Comparison of ENCODE assay signal across 8 cellular contexts in genomic region chr6:116280161-116280959, GRCh38. TPM values are rescaled to one million over a fixed set of nuclear protein-coding genes. Genes with fewer than 3 reads are reported as not detected.
A peak's percentile ranks its signal among the peaks of the same experiment; 100 is the strongest.
DNase-seq lines count a peak whose midpoint lies in the region; ATAC-seq and TF ChIP-seq lines count a peak whose summit lies in the region.

No MANE protein-coding gene starts in this region.

- H3K27ac ChIP-seq in BLaER1, result peak overlapping the region; percentile 97
- peak overlapping the region; percentile 95 for H3K27ac ChIP-seq in smooth muscle cell (ENCODE audit: low read depth)

- intact Hi-C loops in activated T-helper 1 cell treated with anti-CD3 and anti-CD28 coated beads, Interleukin-12 subunit alpha, Interleukin-12 subunit beta, Interleukin-2, Interleukin-4 antibody, amounts not matched to agents 30 ng/mL and 10 ng/mL and 1 ng/mL, durations not matched to agents 14 hours and 24 hours and 36 hours (cut with micrococcal nuclease), result loop anchor here (1.0 to 10.0 kb wide), 4 partner anchors 182 to 1394 kb away; partner anchors contain the start of genes NUS1, RWDD1 and ZUP1
- intact Hi-C loops in left colon (cut with DNase I, micrococcal nuclease), result loop anchor here in 1 of 2 donors (10.0 kb wide), 1 partner anchor 84 kb away; no protein-coding TSS in a partner anchor

- H3K4me2 ChIP-seq in BLaER1 (peak overlapping the region; percentile 95), smooth muscle cell (peak overlapping the region; percentile 85)

- peaks cover 47% of the 10 kb centered on the region for H3K4me1 Mint-ChIP-seq in activated T-helper 1 cell treated with anti-CD3 and anti-CD28 coated beads, Interleukin-12 subunit alpha, Interleukin-12 subunit beta, Interleukin-2, Interleukin-4 antibody, amounts not matched to agents 30 ng/mL and 10 ng/mL and 1 ng/mL, durations not matched to agents 14 hours and 24 hours and 36 hours (ENCODE audit: low read depth)

- peaks cover 30% of the 10 kb centered on the region for H3K36me3 Mint-ChIP-seq in activated T-helper 1 cell treated with anti-CD3 and anti-CD28 coated beads, Interleukin-12 subunit alpha, Interleukin-12 subunit beta, Interleukin-2, Interleukin-4 antibody, amounts not matched to agents 30 ng/mL and 10 ng/mL and 1 ng/mL, durations not matched to agents 14 hours and 24 hours and 36 hours (ENCODE audit: low read depth)

- H3K36me3 ChIP-seq in BLaER1 (peaks cover 13% of the 10 kb centered on the region), smooth muscle cell (ENCODE audit: low read depth) (no peaks in the 10 kb centered on the region)

- H3K9me3 ChIP-seq in BLaER1, result no peaks in the 10 kb centered on the region; the same call in 1 of the 2 replicates
- no peaks in the 10 kb centered on the region for H3K9me3 ChIP-seq in smooth muscle cell (replicated peaks; ENCODE audit: low read depth)

- H3F3A ChIP-seq in smooth muscle cell (ENCODE audit: low read depth), result no peaks in the 10 kb centered on the region

- no peak for TF ChIP-seq EP300 in Ishikawa (IDR thresholded peaks at IDR 0.05; ENCODE audit: borderline replicate concordance)

- H3K4me3 ChIP-seq in BLaER1 (peak overlapping the region; percentile 93), iPS-11a (ENCODE audit: low read depth, low read length) (peak overlapping the region; percentile 96), smooth muscle cell (peak overlapping the region; percentile 97)

- TF ChIP-seq CTCF in smooth muscle cell (IDR thresholded peaks at IDR 0.05; ENCODE audit: borderline replicate concordance, insufficient read depth, poor library complexity, severe bottlenecking), result no peak

- H3K27me3 Mint-ChIP-seq in activated T-helper 1 cell treated with anti-CD3 and anti-CD28 coated beads, Interleukin-12 subunit alpha, Interleukin-12 subunit beta, Interleukin-2, Interleukin-4 antibody, amounts not matched to agents 30 ng/mL and 10 ng/mL and 1 ng/mL, durations not matched to agents 14 hours and 24 hours and 36 hours (ENCODE audit: insufficient read depth), result peaks cover 7% of the 10 kb centered on the region

- peaks cover 44% of the 10 kb centered on the region for H3K79me2 ChIP-seq in smooth muscle cell (ENCODE audit: low read depth)

- peaks cover 38% of the 10 kb centered on the region for H4K20me1 ChIP-seq in BLaER1
- H4K20me1 ChIP-seq in smooth muscle cell (ENCODE audit: low read depth), result peaks cover 37% of the 10 kb centered on the region

- peak overlapping the region; percentile 95 for H3K27ac Mint-ChIP-seq in activated T-helper 1 cell treated with anti-CD3 and anti-CD28 coated beads, Interleukin-12 subunit alpha, Interleukin-12 subunit beta, Interleukin-2, Interleukin-4 antibody, amounts not matched to agents 30 ng/mL and 10 ng/mL and 1 ng/mL, durations not matched to agents 14 hours and 24 hours and 36 hours

- no peaks in the 10 kb centered on the region for H3K9me3 Mint-ChIP-seq in activated T-helper 1 cell treated with anti-CD3 and anti-CD28 coated beads, Interleukin-12 subunit alpha, Interleukin-12 subunit beta, Interleukin-2, Interleukin-4 antibody, amounts not matched to agents 30 ng/mL and 10 ng/mL and 1 ng/mL, durations not matched to agents 14 hours and 24 hours and 36 hours

- H3K27me3 ChIP-seq in BLaER1, result no peaks in the 10 kb centered on the region
- H3K27me3 ChIP-seq in smooth muscle cell (ENCODE audit: low read depth), result no peaks in the 10 kb centered on the region

- H3K4me1 ChIP-seq in BLaER1, result peaks cover 48% of the 10 kb centered on the region
- peaks cover 33% of the 10 kb centered on the region for H3K4me1 ChIP-seq in smooth muscle cell (ENCODE audit: low read depth)

- peak overlapping the region; percentile 91 for H3K4me3 Mint-ChIP-seq in activated T-helper 1 cell treated with anti-CD3 and anti-CD28 coated beads, Interleukin-12 subunit alpha, Interleukin-12 subunit beta, Interleukin-2, Interleukin-4 antibody, amounts not matched to agents 30 ng/mL and 10 ng/mL and 1 ng/mL, durations not matched to agents 14 hours and 24 hours and 36 hours

- H3K9ac ChIP-seq in BLaER1 (peak overlapping the region; percentile 97), smooth muscle cell (ENCODE audit: low read depth) (peak overlapping the region; percentile 98)

- DNase-seq in activated T-helper 1 cell treated with anti-CD3 and anti-CD28 coated beads, Interleukin-12 subunit alpha, Interleukin-12 subunit beta, Interleukin-2, Interleukin-4 antibody, amounts not matched to agents 30 ng/mL and 10 ng/mL and 1 ng/mL, durations not matched to agents 14 hours and 24 hours and 36 hours (ENCODE audit: low spot score), result no peak
- DNase-seq in smooth muscle cell (lab: John Stamatoyannopoulos, UW; ENCODE audit: unreplicated experiment) (no peak), left colon (no peak), amniotic stem cell (lab: John Stamatoyannopoulos, UW) (no peak), hypothalamus (lab: John Stamatoyannopoulos, UW) (no peak)

- H2AFZ ChIP-seq in smooth muscle cell (ENCODE audit: low read depth), result peak overlapping the region; percentile 98

- no peak for ATAC-seq in left colon

- 40% methylated on average over 8 of the region's 8 CpGs for WGBS in smooth muscle cell (ENCODE audit: low lambda C conversion rate)

- no peak for TF ChIP-seq RAD21 in Ishikawa (IDR thresholded peaks at IDR 0.05; ENCODE audit: low read depth)

TF ChIP-seq in Ishikawa, 13 proteins besides CTCF, POLR2A, EP300 and RAD21:
- TF ChIP-seq CREB1 (IDR thresholded peaks at IDR 0.05; ENCODE audit: low read depth) (no peak), TEAD4 (IDR thresholded peaks at IDR 0.05) (no peak), YY1 (IDR thresholded peaks at IDR 0.05; ENCODE audit: low read depth) (0 out of 2 replicates have a peak, but pooled peaks have one; percentile 42)

RNA-seq across cellular contexts. Expression of gene TSPYL1, which starts 0.6 kb away (rescaled TPM):
- 41.8 and 43.5 TPM in 2 replicates for total RNA-seq in activated T-helper 1 cell treated with anti-CD3 and anti-CD28 coated beads, Interleukin-12 subunit alpha, Interleukin-12 subunit beta, Interleukin-2, Interleukin-4 antibody, amounts not matched to agents 30 ng/mL and 10 ng/mL and 1 ng/mL, durations not matched to agents 14 hours and 24 hours and 36 hours
- total RNA-seq in smooth muscle cell, result 45.0 and 51.4 TPM in 2 replicates
- 17.2 and 17.9 TPM in 2 replicates for polyA plus RNA-seq in smooth muscle cell
- 10 to 100 TPM; 70.1 to 80.1 TPM for total RNA-seq in left colon

RNA-seq across cellular contexts. Expression of gene TSPYL4, which starts 26.5 kb away (rescaled TPM):
- 20.4 and 21.4 TPM in 2 replicates for total RNA-seq in activated T-helper 1 cell treated with anti-CD3 and anti-CD28 coated beads, Interleukin-12 subunit alpha, Interleukin-12 subunit beta, Interleukin-2, Interleukin-4 antibody, amounts not matched to agents 30 ng/mL and 10 ng/mL and 1 ng/mL, durations not matched to agents 14 hours and 24 hours and 36 hours
- total RNA-seq in smooth muscle cell (25.3 and 29.5 TPM in 2 replicates), left colon (1 to 10 TPM; 5.7 to 7.5 TPM)
- 14.7 and 15.1 TPM in 2 replicates for polyA plus RNA-seq in smooth muscle cell
